8 cellular contexts compared by ENCODE assay signal in genomic region chr4:102729486-102729885, GRCh38. TPM values are rescaled to one million over a fixed set of nuclear protein-coding genes. Genes with fewer than 3 reads are reported as not detected.
A peak's percentile ranks its signal among the peaks of the same experiment; 100 is the strongest.
DNase-seq lines count a peak whose midpoint lies in the region; ATAC-seq, FAIRE-seq and TF ChIP-seq lines count a peak whose summit lies in the region.
"Not testable (repeated sequence)": the region's sequence is repeated elsewhere in the genome, so short reads cannot be mapped to it uniquely, and the experiment has no call there.

No MANE protein-coding gene starts in this region.

- H3K4me2 ChIP-seq in K562 (ENCODE audit: insufficient read depth, low read length) = not testable (repeated sequence)

- peak overlapping the region in 4 of 6 donors; percentile 7 to 89 (median 52) for H3K27ac Mint-ChIP-seq in naive B cell

- not testable (repeated sequence) for H3K27me3 Mint-ChIP-seq in naive B cell

- TF ChIP-seq EP300 in K562 (IDR thresholded peaks at IDR 0.05; ENCODE audit: low read length); stomach (IDR thresholded peaks at IDR 0.05): not testable (repeated sequence)

- H3K36me3 Mint-ChIP-seq in naive B cell = peaks cover 49 to 61% of the 10 kb centered on the region in 2 donors

- peaks cover 6 to 29% (median 18%) of the 10 kb centered on the region in 7 donors for H3K9me3 Mint-ChIP-seq in naive B cell

- not testable (repeated sequence) for H3K79me2 ChIP-seq in K562 (ENCODE audit: control insufficient read depth, insufficient read depth, low read length)

- not testable (repeated sequence) for H3K4me3 Mint-ChIP-seq in naive B cell

- TF ChIP-seq RAD21 in K562 (CRISPR knock-in tag; conservative IDR thresholded peaks at IDR 0.05 in 1 of 2, IDR thresholded peaks at IDR 0.05 in 1 of 2) = not testable (repeated sequence)

- not testable (repeated sequence) for H3K36me3 ChIP-seq in K562 (ENCODE audit: control insufficient read depth, insufficient read depth, low read length)
- peaks cover 0 to 11% (median 0%) of the 10 kb centered on the region in 4 donors for H3K36me3 ChIP-seq in stomach

- not testable (repeated sequence) for H3K27ac ChIP-seq in K562 (ENCODE audit: extremely low read depth, low read depth, low read length); right cardiac atrium (ENCODE audit: low read length); stomach

- not testable (repeated sequence) for H2AFZ ChIP-seq in K562 (ENCODE audit: low read depth, low read length)

- H3K9me3 ChIP-seq in K562 (replicated peaks; ENCODE audit: control insufficient read depth, insufficient read depth, low read depth, low read length); right cardiac atrium (ENCODE audit: control insufficient read depth, low read length); stomach: not testable (repeated sequence)

- FAIRE-seq in K562 (lab: Jason Lieb, UNC) = not testable (repeated sequence)

- H3K4me1 ChIP-seq in K562 (replicated peaks in 1 of 2; ENCODE audit: control insufficient read depth in 2 of 2, insufficient read depth in 2 of 2, low read length in 2 of 2); right cardiac atrium (ENCODE audit: control insufficient read depth, insufficient read depth, low read length): not testable (repeated sequence)
- H3K4me1 ChIP-seq in stomach = peaks cover 7 to 19% (median 16%) of the 10 kb centered on the region in 4 donors

- not testable (repeated sequence) for TF ChIP-seq CTCF in K562 (IDR thresholded peaks at IDR 0.05 in 2 of 3, conservative IDR thresholded peaks at IDR 0.05 in 1 of 3; ENCODE audit: insufficient read depth in 2 of 3, low read depth in 1 of 3, low read length in 3 of 3); stomach (IDR thresholded peaks at IDR 0.05)

- not testable (repeated sequence) for BruUV-seq in K562 (replicated peaks; lab: Mats Ljungman, UMichigan)

- not testable (repeated sequence) for TF ChIP-seq POLR2A in K562 (conservative IDR thresholded peaks at IDR 0.05); stomach (IDR thresholded peaks at IDR 0.05)

- not testable (repeated sequence) for H3K9ac ChIP-seq in K562 (ENCODE audit: insufficient read depth in 1 of 2, low read depth in 2 of 2, low read length in 2 of 2)

- intact Hi-C loops in K562 (cut with micrococcal nuclease); right cardiac atrium (cut with DNase I); stomach (cut with DNase I; ENCODE audit: low total_unique reads): not testable (repeated sequence)

- CTCF ChIA-PET in K562 (lab: Yijun Ruan, JAX; ENCODE audit: low intra/inter-chr PET ratio) = not testable (repeated sequence)

- H3K27me3 ChIP-seq in K562 (ENCODE audit: control insufficient read depth in 2 of 2, insufficient read depth in 2 of 2, low read length in 2 of 2); right cardiac atrium (ENCODE audit: control insufficient read depth, insufficient read depth); stomach: not testable (repeated sequence)

- not testable (repeated sequence) for ATAC-seq in K562; right cardiac atrium; naive B cell (ENCODE audit: low read depth in 2 of 2)

- not testable (repeated sequence) for H3K4me3 ChIP-seq in K562; right cardiac atrium (ENCODE audit: low read length); stomach

- H4K20me1 ChIP-seq in K562 (replicated peaks; ENCODE audit: control insufficient read depth, insufficient read depth, low read length) = not testable (repeated sequence)

- in situ Hi-C loops in K562 (cut with MboI) = not testable (repeated sequence)

- 78% methylated on average over 3 of the region's 3 CpGs for WGBS in K562 (ENCODE audit: insufficient coverage, low coverage, missing lambda C conversion rate)
- WGBS in right cardiac atrium = 90% methylated on average over 3 of the region's 3 CpGs
- 79 to 94% (median 88%) methylated on average over 3 of the region's 3 CpGs for WGBS in stomach, 5 donors

- DNase-seq in COLO668 (lab: John Stamatoyannopoulos, UW; ENCODE audit: unreplicated experiment) (peak; percentile 52), HT-29 (ENCODE audit: low spot score) (peak; percentile 33), NCI-H2196 (lab: John Stamatoyannopoulos, UW; ENCODE audit: unreplicated experiment) (peak; percentile 2), RPMI8226 (peak; percentile 16), K562 (ENCODE audit: extremely low read depth in 1 of 4, low spot score in 3 of 4) (peak in 1 of 4 experiments; percentile 55), right cardiac atrium (peak in 2 of 3 donors; percentile 71 to 72), stomach (peak; percentile 56)
- DNase-seq in naive B cell = not testable (repeated sequence)

- H3K4me1 Mint-ChIP-seq in naive B cell = peaks cover 34 to 39% (median 36%) of the 10 kb centered on the region in 3 donors

- POLR2A ChIA-PET in K562 (lab: Yijun Ruan, JAX) = interaction anchor here (1.2 kb wide), 1 partner anchor 18 kb away, joined by 4 read pairs; no protein-coding TSS in a partner anchor

- not testable (repeated sequence) for H3K9me1 ChIP-seq in K562 (ENCODE audit: control insufficient read depth, insufficient read depth, low read length)

TF ChIP-seq in K562, 482 proteins besides CTCF, POLR2A, EP300 and RAD21:
- TF ChIP-seq NFIC (IDR thresholded peaks at IDR 0.05) = peak; percentile 73

RNA-seq across cellular contexts. Expression of gene MANBA, which starts 31.3 kb away (rescaled TPM):
- total RNA-seq in HT-29 (2014; rRNA removed; shearing (Covaris generic)) = 18.9 and 23.2 TPM in 2 replicates
- 13.7 and 32.2 TPM in 2 replicates for total RNA-seq in K562 (2011; cell fraction: chromatin; rRNA removed; ENCODE audit: low replicate concordance)
- 9.7 TPM in 2 replicates for total RNA-seq in K562 (2011; cell fraction: nucleolus; rRNA removed)
- 15.8 and 21.3 TPM in 2 replicates for total RNA-seq in K562 (2011; cell fraction: nucleoplasm; rRNA removed)
- total RNA-seq in K562 (2014; rRNA removed) (8.2 and 10.9 TPM in 2 replicates), K562 (2014; rRNA removed; fragmentation: Illumina TruSeq; extraction: Trizol) (9.0 and 9.4 TPM in 2 replicates), K562 (2015; rRNA removed; fragmentation: Illumina TruSeq; extraction: Trizol) (12.9 and 13.3 TPM in 2 replicates), K562 (2021) (7.7 TPM in 2 replicates), right cardiac atrium (10 to 100 TPM; 27.5 to 36.5 (median 31.5) TPM), stomach (10 to 100 TPM; 21.0 to 69.4 (median 43.9) TPM)
- polyA plus RNA-seq in K562 (2011; rRNA removed) (2.8 and 5.3 TPM in 2 replicates), K562 (2014; fragmentation: Illumina TruSeq; extraction: Trizol) (6.6 and 7.8 TPM in 2 replicates), K562 (2014; fragmentation: Nextera tagmentation; extraction: Ambion mirVana) (1 to 10 TPM; 1.8 to 3.7 TPM), K562 (2014; rRNA removed) (4.7 and 6.1 TPM in 2 replicates), right cardiac atrium (9.0 TPM), naive B cell (ENCODE audit: low read depth in 6 of 6) (10 to 100 TPM; 53.2 to 65.9 (median 55.0) TPM), stomach (10 to 100 TPM in 2 of 3 donors, 1 to 10 TPM in 1; 8.4 to 15.7 (median 12.3) TPM)
- 4.7 and 6.0 TPM in 2 replicates for polyA plus RNA-seq in K562 (2011; cell fraction: cytosol; rRNA removed)
- 9.1 and 15.4 TPM in 2 replicates for polyA plus RNA-seq in K562 (2011; cell fraction: nucleus; rRNA removed)
- 9.1 and 18.3 TPM in 2 replicates for polyA plus RNA-seq in K562 (2012)
- polyA minus RNA-seq in K562 (2011; rRNA and poly(A)+ RNA removed) = 6.0 and 11.7 TPM in 2 replicates
- polyA minus RNA-seq in K562 (2011; cell fraction: cytosol; rRNA and poly(A)+ RNA removed) = 5.5 and 7.5 TPM in 2 replicates
- 14.5 and 20.7 TPM in 2 replicates for polyA minus RNA-seq in K562 (2011; cell fraction: nucleus; rRNA and poly(A)+ RNA removed)
